Comparison of ENCODE assay signal across 14 cellular contexts in genomic region chr10:78749898-78750297, GRCh38.
"Had no signal": no experiment of that assay in that cellular context is flagged by ENCODE, and none has a peak within 500 bp of the region (broad histone marks: within the 10 kb centered on the region; RNA-seq: fewer than 3 reads in every experiment).

No MANE protein-coding gene starts in this region.

- H3K4me3 ChIP-seq: adrenal gland, esophagus muscularis mucosa, hepatocyte, pancreas, transverse colon had no signal

- H3K27ac ChIP-seq: adrenal gland, esophagus muscularis mucosa, hepatocyte, pancreas, transverse colon had no signal

- H3K27me3 ChIP-seq: adrenal gland, esophagus muscularis mucosa, hepatocyte, pancreas had no signal

- H3K9me3 ChIP-seq: adrenal gland, esophagus muscularis mucosa, pancreas, transverse colon had no signal

- ATAC-seq: left lobe of liver; pancreas; stimulated activated memory B cell treated with anti-CD40 and anti-IgM and Interleukin-4, amounts not matched to agents 10 μg/mL and 1 μg/mL and 100 μg/mL, for 72 hours had no signal

- H3K9me3 Mint-ChIP-seq: activated B cell treated with CpG ODN at 0.5 μM for 24 hours; activated naive CD4-positive, alpha-beta T cell treated with anti-CD3 and anti-CD28 coated beads, Interleukin-2, amount 10 ng/mL, durations not matched to agents 7 days and 5 days had no signal

- H3K36me3 ChIP-seq: adrenal gland, esophagus muscularis mucosa, pancreas, transverse colon had no signal

- DNase-seq: activated B cell treated with CpG ODN at 0.5 μM for 24 hours; activated CD4-positive, alpha-beta T cell treated with anti-CD3 and anti-CD28 coated beads, Interleukin-2, amount 10 ng/mL, durations not matched to agents 24 days and 14 days; activated naive CD4-positive, alpha-beta T cell treated with anti-CD3 and anti-CD28 coated beads, Interleukin-2, amount 10 ng/mL, durations not matched to agents 7 days and 5 days; adrenal gland; cortex of kidney; effector CD4-positive, alpha-beta T cell; islet precursor cell; naive B cell; pancreas; transverse colon had no signal

- H3K4me1 Mint-ChIP-seq: activated B cell treated with CpG ODN at 0.5 μM for 24 hours; activated CD4-positive, alpha-beta T cell treated with anti-CD3 and anti-CD28 coated beads, Interleukin-2, amount 10 ng/mL, durations not matched to agents 24 days and 14 days; activated naive CD4-positive, alpha-beta T cell treated with anti-CD3 and anti-CD28 coated beads, Interleukin-2, amount 10 ng/mL, durations not matched to agents 7 days and 5 days; stimulated activated memory B cell treated with anti-CD40 and anti-IgM and Interleukin-4, amounts not matched to agents 10 μg/mL and 1 μg/mL and 100 μg/mL, for 72 hours had no signal

- H3K4me3 Mint-ChIP-seq: activated B cell treated with CpG ODN at 0.5 μM for 24 hours; activated CD4-positive, alpha-beta T cell treated with anti-CD3 and anti-CD28 coated beads, Interleukin-2, amount 10 ng/mL, durations not matched to agents 24 days and 14 days; activated naive CD4-positive, alpha-beta T cell treated with anti-CD3 and anti-CD28 coated beads, Interleukin-2, amount 10 ng/mL, durations not matched to agents 7 days and 5 days; naive B cell; stimulated activated memory B cell treated with anti-CD40 and anti-IgM and Interleukin-4, amounts not matched to agents 10 μg/mL and 1 μg/mL and 100 μg/mL, for 72 hours had no signal

- H3K27ac Mint-ChIP-seq: activated CD4-positive, alpha-beta T cell treated with anti-CD3 and anti-CD28 coated beads, Interleukin-2, amount 10 ng/mL, durations not matched to agents 24 days and 14 days; activated naive CD4-positive, alpha-beta T cell treated with anti-CD3 and anti-CD28 coated beads, Interleukin-2, amount 10 ng/mL, durations not matched to agents 7 days and 5 days; naive B cell; stimulated activated memory B cell treated with anti-CD40 and anti-IgM and Interleukin-4, amounts not matched to agents 10 μg/mL and 1 μg/mL and 100 μg/mL, for 72 hours had no signal
